ENCODE assay signal across 1 cellular context in the genomic region with DNA sequence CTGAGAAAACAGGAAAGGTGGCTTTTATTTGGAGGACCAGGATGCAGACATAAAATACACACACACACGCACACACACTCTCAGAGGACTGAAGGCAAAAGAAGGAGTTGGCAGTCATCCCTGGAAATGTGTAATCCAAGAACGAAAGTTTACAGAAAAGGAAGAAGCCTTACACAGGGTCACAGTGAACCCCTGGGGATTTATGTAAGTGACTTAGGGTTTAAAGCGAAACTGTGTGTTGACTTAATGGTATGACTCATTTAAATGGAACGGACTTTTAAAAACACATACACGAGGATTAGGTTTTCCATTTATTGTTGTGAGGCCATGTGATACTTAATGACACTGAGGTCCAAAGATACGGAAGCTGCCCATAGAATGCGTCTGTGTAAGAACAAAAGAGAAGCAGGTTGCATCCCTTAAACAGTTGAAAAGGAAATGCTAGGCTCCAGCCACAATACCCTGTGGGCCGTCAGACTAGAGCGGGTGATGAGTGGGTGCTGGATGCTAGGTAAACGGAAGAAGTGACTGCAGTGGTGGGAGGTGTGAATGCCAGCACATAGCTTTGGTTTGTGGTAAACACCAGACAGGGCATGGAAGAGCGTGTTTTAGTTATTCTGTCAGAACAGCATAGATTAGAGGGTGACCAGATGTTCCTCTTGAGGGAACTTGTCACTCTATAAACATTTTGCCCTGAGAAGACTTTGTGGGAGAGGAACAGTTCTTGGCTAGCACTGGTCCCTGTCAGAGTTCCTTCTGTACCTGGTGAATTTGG.
TF ChIP-seq lines count a peak whose summit lies in the region.

No MANE protein-coding gene starts in this region.

TF ChIP-seq in HepG2, 621 proteins besides CTCF, POLR2A, EP300 and RAD21 (continues in another document):
- TF ChIP-seq, protein P1, sequence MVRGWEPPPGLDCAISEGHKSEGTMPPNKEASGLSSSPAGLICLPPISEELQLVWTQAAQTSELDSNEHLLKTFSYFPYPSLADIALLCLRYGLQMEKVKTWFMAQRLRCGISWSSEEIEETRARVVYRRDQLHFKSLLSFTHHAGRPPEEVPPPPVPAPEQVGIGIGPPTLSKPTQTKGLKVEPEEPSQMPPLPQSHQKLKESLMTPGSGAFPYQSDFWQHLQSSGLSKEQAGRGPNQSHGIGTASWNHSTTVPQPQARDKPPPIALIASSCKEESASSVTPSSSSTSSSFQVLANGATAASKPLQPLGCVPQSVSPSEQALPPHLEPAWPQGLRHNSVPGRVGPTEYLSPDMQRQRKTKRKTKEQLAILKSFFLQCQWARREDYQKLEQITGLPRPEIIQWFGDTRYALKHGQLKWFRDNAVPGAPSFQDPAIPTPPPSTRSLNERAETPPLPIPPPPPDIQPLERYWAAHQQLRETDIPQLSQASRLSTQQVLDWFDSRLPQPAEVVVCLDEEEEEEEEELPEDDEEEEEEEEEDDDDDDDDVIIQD (CRISPR knock-in tag; IDR thresholded peaks at IDR 0.05; ENCODE audit: low read depth) = peak; percentile 72
- TF ChIP-seq RXRB (CRISPR knock-in tag; IDR thresholded peaks at IDR 0.05; ENCODE audit: borderline replicate concordance) (peak; percentile 68), TCF7 (IDR thresholded peaks at IDR 0.05; ENCODE audit: low read depth) (no peak), CREB1 (IDR thresholded peaks at IDR 0.05) (no peak), CREB1 (CRISPR knock-in tag; IDR thresholded peaks at IDR 0.05) (0 out of 2 replicates have a peak, but pooled peaks have one; percentile 30), ZNF674 (CRISPR knock-in tag; IDR thresholded peaks at IDR 0.05; ENCODE audit: low read depth) (no peak), ZNF230 (CRISPR knock-in tag; IDR thresholded peaks at IDR 0.05) (no peak), HNF4G (IDR thresholded peaks at IDR 0.05; ENCODE audit: borderline replicate concordance, low read depth, low read length) (no peak), HNF4G (CRISPR knock-in tag; IDR thresholded peaks at IDR 0.05; ENCODE audit: borderline replicate concordance, low read depth) (no peak), ZNF724P (CRISPR knock-in tag; IDR thresholded peaks at IDR 0.05; ENCODE audit: borderline replicate concordance) (no peak), ZFP1 (CRISPR knock-in tag; IDR thresholded peaks at IDR 0.05) (no peak), MBD4 (IDR thresholded peaks at IDR 0.05; ENCODE audit: borderline replicate concordance, low read length) (no peak), TRIM24 (CRISPR knock-in tag; IDR thresholded peaks at IDR 0.05) (no peak), SPEN (CRISPR knock-in tag; IDR thresholded peaks at IDR 0.05; ENCODE audit: low read depth) (no peak), ZFP41 (CRISPR knock-in tag; IDR thresholded peaks at IDR 0.05; ENCODE audit: borderline replicate concordance) (no peak), ZNF329 (CRISPR knock-in tag; IDR thresholded peaks at IDR 0.05; ENCODE audit: low read depth) (no peak), ZSCAN25 (CRISPR knock-in tag; IDR thresholded peaks at IDR 0.05) (no peak), DMAP1 (CRISPR knock-in tag; IDR thresholded peaks at IDR 0.05) (0 out of 2 replicates have a peak, but pooled peaks have one; percentile 23), ZNF143 (CRISPR knock-in tag; IDR thresholded peaks at IDR 0.05) (no peak), ZNF451 (CRISPR knock-in tag; IDR thresholded peaks at IDR 0.05) (no peak), TEAD3 (CRISPR knock-in tag; optimal IDR thresholded peaks at IDR 0.05; ENCODE audit: borderline replicate concordance) (peak; percentile 47), TBX3 (IDR thresholded peaks at IDR 0.05; ENCODE audit: borderline replicate concordance) (peak; percentile 26; the same call in 1 of the 2 replicates), ARHGAP35 (CRISPR knock-in tag; IDR thresholded peaks at IDR 0.05; ENCODE audit: borderline replicate concordance) (no peak), KDM6A (CRISPR knock-in tag; IDR thresholded peaks at IDR 0.05; ENCODE audit: low read depth) (no peak), JUNB (CRISPR knock-in tag; IDR thresholded peaks at IDR 0.05; ENCODE audit: borderline replicate concordance) (peak; percentile 50; the same call in 1 of the 2 replicates), TBP (CRISPR knock-in tag; IDR thresholded peaks at IDR 0.05) (no peak), PHF20 (CRISPR knock-in tag; IDR thresholded peaks at IDR 0.05) (no peak), ZNF530 (CRISPR knock-in tag; IDR thresholded peaks at IDR 0.05; ENCODE audit: low read depth) (no peak), ZNF709 (CRISPR knock-in tag; IDR thresholded peaks at IDR 0.05) (no peak), ZNF160 (CRISPR knock-in tag; IDR thresholded peaks at IDR 0.05) (no peak), SIN3A (IDR thresholded peaks at IDR 0.05; ENCODE audit: borderline replicate concordance, low read depth, low read length) (no peak), ZNF670 (CRISPR knock-in tag; IDR thresholded peaks at IDR 0.05; ENCODE audit: borderline replicate concordance) (0 out of 2 replicates have a peak, but pooled peaks have one; percentile 49), ZNF33B (CRISPR knock-in tag; IDR thresholded peaks at IDR 0.05) (no peak), NFYC (CRISPR knock-in tag; IDR thresholded peaks at IDR 0.05) (no peak), KAT7 (CRISPR knock-in tag; IDR thresholded peaks at IDR 0.05; ENCODE audit: borderline replicate concordance) (no peak), TSC22D2 (CRISPR knock-in tag; IDR thresholded peaks at IDR 0.05; ENCODE audit: borderline replicate concordance) (no peak), ISX (CRISPR knock-in tag; conservative IDR thresholded peaks at IDR 0.05) (no peak), ZNF138 (CRISPR knock-in tag; IDR thresholded peaks at IDR 0.05; ENCODE audit: low read depth) (no peak), ELF3 (CRISPR knock-in tag; IDR thresholded peaks at IDR 0.05) (peak; percentile 22; the same call in 1 of the 2 replicates), SP2 (CRISPR knock-in tag; IDR thresholded peaks at IDR 0.05) (no peak), ARNT2 (CRISPR knock-in tag; IDR thresholded peaks at IDR 0.05; ENCODE audit: low read depth) (no peak), EZH2 (conservative IDR thresholded peaks at IDR 0.05; ENCODE audit: low read depth, low read length) (no peak), ZNF607 (CRISPR knock-in tag; IDR thresholded peaks at IDR 0.05; ENCODE audit: borderline replicate concordance) (no peak), CAMTA2 (CRISPR knock-in tag; IDR thresholded peaks at IDR 0.05; ENCODE audit: borderline replicate concordance) (no peak), SAP130 (CRISPR knock-in tag; IDR thresholded peaks at IDR 0.05; ENCODE audit: low read depth) (peak; percentile 59; the same call in 1 of the 2 replicates), HOXA9 (CRISPR knock-in tag; IDR thresholded peaks at IDR 0.05; ENCODE audit: borderline replicate concordance) (no peak)
- TF ChIP-seq, protein P2, sequence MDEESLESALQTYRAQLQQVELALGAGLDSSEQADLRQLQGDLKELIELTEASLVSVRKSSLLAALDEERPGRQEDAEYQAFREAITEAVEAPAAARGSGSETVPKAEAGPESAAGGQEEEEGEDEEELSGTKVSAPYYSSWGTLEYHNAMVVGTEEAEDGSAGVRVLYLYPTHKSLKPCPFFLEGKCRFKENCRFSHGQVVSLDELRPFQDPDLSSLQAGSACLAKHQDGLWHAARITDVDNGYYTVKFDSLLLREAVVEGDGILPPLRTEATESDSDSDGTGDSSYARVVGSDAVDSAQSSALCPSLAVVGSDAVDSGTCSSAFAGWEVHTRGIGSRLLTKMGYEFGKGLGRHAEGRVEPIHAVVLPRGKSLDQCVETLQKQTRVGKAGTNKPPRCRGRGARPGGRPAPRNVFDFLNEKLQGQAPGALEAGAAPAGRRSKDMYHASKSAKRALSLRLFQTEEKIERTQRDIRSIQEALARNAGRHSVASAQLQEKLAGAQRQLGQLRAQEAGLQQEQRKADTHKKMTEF (CRISPR knock-in tag; IDR thresholded peaks at IDR 0.05) = peak; percentile 47; the same call in 1 of the 2 replicates
- TF ChIP-seq, protein P3, sequence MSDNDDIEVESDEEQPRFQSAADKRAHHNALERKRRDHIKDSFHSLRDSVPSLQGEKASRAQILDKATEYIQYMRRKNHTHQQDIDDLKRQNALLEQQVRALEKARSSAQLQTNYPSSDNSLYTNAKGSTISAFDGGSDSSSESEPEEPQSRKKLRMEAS (IDR thresholded peaks at IDR 0.05) = no peak
- TF ChIP-seq, protein P4, sequence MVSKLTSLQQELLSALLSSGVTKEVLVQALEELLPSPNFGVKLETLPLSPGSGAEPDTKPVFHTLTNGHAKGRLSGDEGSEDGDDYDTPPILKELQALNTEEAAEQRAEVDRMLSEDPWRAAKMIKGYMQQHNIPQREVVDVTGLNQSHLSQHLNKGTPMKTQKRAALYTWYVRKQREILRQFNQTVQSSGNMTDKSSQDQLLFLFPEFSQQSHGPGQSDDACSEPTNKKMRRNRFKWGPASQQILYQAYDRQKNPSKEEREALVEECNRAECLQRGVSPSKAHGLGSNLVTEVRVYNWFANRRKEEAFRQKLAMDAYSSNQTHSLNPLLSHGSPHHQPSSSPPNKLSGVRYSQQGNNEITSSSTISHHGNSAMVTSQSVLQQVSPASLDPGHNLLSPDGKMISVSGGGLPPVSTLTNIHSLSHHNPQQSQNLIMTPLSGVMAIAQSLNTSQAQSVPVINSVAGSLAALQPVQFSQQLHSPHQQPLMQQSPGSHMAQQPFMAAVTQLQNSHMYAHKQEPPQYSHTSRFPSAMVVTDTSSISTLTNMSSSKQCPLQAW (CRISPR knock-in tag; IDR thresholded peaks at IDR 0.05) = 0 out of 2 replicates have a peak, but pooled peaks have one; percentile 27
- TF ChIP-seq, protein P5, sequence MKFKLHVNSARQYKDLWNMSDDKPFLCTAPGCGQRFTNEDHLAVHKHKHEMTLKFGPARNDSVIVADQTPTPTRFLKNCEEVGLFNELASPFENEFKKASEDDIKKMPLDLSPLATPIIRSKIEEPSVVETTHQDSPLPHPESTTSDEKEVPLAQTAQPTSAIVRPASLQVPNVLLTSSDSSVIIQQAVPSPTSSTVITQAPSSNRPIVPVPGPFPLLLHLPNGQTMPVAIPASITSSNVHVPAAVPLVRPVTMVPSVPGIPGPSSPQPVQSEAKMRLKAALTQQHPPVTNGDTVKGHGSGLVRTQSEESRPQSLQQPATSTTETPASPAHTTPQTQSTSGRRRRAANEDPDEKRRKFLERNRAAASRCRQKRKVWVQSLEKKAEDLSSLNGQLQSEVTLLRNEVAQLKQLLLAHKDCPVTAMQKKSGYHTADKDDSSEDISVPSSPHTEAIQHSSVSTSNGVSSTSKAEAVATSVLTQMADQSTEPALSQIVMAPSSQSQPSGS (CRISPR knock-in tag; IDR thresholded peaks at IDR 0.05) = no peak
- TF ChIP-seq, protein P6, sequence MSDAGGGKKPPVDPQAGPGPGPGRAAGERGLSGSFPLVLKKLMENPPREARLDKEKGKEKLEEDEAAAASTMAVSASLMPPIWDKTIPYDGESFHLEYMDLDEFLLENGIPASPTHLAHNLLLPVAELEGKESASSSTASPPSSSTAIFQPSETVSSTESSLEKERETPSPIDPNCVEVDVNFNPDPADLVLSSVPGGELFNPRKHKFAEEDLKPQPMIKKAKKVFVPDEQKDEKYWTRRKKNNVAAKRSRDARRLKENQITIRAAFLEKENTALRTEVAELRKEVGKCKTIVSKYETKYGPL (CRISPR knock-in tag; IDR thresholded peaks at IDR 0.05) = no peak
- TF ChIP-seq, protein P7, sequence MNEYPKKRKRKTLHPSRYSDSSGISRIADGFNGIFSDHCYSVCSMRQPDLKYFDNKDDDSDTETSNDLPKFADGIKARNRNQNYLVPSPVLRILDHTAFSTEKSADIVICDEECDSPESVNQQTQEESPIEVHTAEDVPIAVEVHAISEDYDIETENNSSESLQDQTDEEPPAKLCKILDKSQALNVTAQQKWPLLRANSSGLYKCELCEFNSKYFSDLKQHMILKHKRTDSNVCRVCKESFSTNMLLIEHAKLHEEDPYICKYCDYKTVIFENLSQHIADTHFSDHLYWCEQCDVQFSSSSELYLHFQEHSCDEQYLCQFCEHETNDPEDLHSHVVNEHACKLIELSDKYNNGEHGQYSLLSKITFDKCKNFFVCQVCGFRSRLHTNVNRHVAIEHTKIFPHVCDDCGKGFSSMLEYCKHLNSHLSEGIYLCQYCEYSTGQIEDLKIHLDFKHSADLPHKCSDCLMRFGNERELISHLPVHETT (CRISPR knock-in tag; conservative IDR thresholded peaks at IDR 0.05) = no peak
- TF ChIP-seq, protein P8, sequence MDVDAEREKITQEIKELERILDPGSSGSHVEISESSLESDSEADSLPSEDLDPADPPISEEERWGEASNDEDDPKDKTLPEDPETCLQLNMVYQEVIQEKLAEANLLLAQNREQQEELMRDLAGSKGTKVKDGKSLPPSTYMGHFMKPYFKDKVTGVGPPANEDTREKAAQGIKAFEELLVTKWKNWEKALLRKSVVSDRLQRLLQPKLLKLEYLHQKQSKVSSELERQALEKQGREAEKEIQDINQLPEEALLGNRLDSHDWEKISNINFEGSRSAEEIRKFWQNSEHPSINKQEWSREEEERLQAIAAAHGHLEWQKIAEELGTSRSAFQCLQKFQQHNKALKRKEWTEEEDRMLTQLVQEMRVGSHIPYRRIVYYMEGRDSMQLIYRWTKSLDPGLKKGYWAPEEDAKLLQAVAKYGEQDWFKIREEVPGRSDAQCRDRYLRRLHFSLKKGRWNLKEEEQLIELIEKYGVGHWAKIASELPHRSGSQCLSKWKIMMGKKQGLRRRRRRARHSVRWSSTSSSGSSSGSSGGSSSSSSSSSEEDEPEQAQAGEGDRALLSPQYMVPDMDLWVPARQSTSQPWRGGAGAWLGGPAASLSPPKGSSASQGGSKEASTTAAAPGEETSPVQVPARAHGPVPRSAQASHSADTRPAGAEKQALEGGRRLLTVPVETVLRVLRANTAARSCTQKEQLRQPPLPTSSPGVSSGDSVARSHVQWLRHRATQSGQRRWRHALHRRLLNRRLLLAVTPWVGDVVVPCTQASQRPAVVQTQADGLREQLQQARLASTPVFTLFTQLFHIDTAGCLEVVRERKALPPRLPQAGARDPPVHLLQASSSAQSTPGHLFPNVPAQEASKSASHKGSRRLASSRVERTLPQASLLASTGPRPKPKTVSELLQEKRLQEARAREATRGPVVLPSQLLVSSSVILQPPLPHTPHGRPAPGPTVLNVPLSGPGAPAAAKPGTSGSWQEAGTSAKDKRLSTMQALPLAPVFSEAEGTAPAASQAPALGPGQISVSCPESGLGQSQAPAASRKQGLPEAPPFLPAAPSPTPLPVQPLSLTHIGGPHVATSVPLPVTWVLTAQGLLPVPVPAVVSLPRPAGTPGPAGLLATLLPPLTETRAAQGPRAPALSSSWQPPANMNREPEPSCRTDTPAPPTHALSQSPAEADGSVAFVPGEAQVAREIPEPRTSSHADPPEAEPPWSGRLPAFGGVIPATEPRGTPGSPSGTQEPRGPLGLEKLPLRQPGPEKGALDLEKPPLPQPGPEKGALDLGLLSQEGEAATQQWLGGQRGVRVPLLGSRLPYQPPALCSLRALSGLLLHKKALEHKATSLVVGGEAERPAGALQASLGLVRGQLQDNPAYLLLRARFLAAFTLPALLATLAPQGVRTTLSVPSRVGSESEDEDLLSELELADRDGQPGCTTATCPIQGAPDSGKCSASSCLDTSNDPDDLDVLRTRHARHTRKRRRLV (CRISPR knock-in tag; IDR thresholded peaks at IDR 0.05) = no peak
- TF ChIP-seq, protein P9, sequence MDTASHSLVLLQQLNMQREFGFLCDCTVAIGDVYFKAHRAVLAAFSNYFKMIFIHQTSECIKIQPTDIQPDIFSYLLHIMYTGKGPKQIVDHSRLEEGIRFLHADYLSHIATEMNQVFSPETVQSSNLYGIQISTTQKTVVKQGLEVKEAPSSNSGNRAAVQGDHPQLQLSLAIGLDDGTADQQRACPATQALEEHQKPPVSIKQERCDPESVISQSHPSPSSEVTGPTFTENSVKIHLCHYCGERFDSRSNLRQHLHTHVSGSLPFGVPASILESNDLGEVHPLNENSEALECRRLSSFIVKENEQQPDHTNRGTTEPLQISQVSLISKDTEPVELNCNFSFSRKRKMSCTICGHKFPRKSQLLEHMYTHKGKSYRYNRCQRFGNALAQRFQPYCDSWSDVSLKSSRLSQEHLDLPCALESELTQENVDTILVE (CRISPR knock-in tag; IDR thresholded peaks at IDR 0.05) = no peak
